In the genomic region with DNA sequence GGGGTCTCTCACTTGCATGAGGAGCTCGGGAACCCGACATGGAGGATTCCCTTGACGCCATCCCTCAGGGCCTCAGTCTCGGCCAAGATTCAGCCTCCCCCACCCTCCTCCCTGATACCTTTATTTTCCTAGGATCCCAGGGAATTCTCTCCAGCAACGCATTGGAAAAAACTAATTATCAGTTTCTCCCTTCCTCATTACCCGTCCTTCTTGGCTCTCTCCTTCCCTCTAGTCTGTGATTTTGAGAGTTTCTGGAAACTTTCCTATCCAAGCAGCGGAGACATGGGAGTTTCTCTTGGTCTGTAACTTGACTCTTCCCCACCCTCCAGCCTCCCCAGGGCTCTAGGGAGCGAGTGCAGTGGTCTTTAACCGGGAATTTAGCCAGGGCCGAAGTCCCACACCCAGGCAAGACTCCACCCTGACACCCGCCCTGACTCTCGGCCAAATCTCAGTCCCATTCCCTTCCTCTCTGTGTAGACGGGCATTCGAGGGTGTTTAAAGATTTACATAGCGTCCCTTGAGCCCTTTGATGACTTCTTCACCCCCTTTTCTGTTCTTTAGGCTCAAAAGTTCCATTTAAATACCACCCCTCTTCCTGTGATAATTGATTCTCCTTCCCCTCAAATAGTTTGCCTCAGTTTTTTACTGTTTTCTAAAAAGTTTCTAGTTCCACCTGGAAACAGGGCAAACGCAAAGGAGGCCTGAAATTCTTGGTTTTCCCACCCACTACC, we compare ENCODE assay signal across 19 cellular contexts. TPM values are rescaled to one million over a fixed set of nuclear protein-coding genes. Genes with fewer than 3 reads are reported as not detected.
DNase-seq lines count a peak whose midpoint lies in the region; ATAC-seq, FAIRE-seq and TF ChIP-seq lines count a peak whose summit lies in the region.
"Had no signal": no experiment of that assay in that cellular context is flagged by ENCODE, and none has a peak within 500 bp of the region (broad histone marks: within the 10 kb centered on the region; RNA-seq: fewer than 3 reads in every experiment).

No MANE protein-coding gene starts in this region.

- no peaks in the 10 kb centered on the region for H4K20me1 ChIP-seq in OCI-LY7 (ENCODE audit: insufficient read depth, low read length)

- TF ChIP-seq CTCF in OCI-LY7 (conservative IDR thresholded peaks at IDR 0.05; ENCODE audit: low read length): no peak
- TF ChIP-seq CTCF in fibroblast of the aortic adventitia (IDR thresholded peaks at IDR 0.05; ENCODE audit: insufficient read depth, low read length): no peak
- no peak for TF ChIP-seq CTCF in pancreas (IDR thresholded peaks at IDR 0.05)

- WGBS in pancreas, 2 donors: 15 to 16% methylated on average over 16 of the region's 16 CpGs
- WGBS in neuronal stem cell (ENCODE audit: extremely low coverage in 2 of 2, insufficient read length in 2 of 2, insufficient replicate concordance in 1 of 2), 2 donors: no CpG with 5 or more reads among the region's 16 CpGs

- POLR2A ChIA-PET in OCI-LY7 (lab: Charles Lee): interaction anchor here (1.2 kb wide), 1 partner anchor 13 kb away, joined by 3 read pairs; no protein-coding TSS in a partner anchor

- no peak overlapping the region for H2BK120ac ChIP-seq in neuronal stem cell (ENCODE audit: low read depth, low read length)

- no peak overlapping the region for H4K8ac ChIP-seq in neuronal stem cell (ENCODE audit: low read depth, low read length)

- intact Hi-C loops in OCI-LY7 (cut with micrococcal nuclease; ENCODE audit: unreplicated experiment) (no loop called here), pancreas (cut with DNase I) (no loop called here)

- H3K9me3 ChIP-seq in OCI-LY7 (ENCODE audit: low read length) (no peaks in the 10 kb centered on the region), pancreas (no peaks in the 10 kb centered on the region), neuronal stem cell (replicated peaks in 1 of 2; ENCODE audit: control insufficient read depth in 2 of 2, insufficient read depth in 1 of 2, low read depth in 1 of 2, low read length in 2 of 2) (peaks cover 0 to 6% of the 10 kb centered on the region in 2 donors)

- H3K27ac ChIP-seq in OCI-LY7 (ENCODE audit: low read depth, low read length, poor library complexity, severe bottlenecking) (no peak overlapping the region), pancreas (no peak overlapping the region), neuronal stem cell (replicated peaks; ENCODE audit: low read length) (no peak overlapping the region)
- H3K27ac ChIP-seq: cardiac muscle cell, parathyroid adenoma had no signal

- no peak overlapping the region for H3K4ac ChIP-seq in neuronal stem cell (ENCODE audit: low read length)

- no peaks in the 10 kb centered on the region for H3K9me2 ChIP-seq in OCI-LY7 (ENCODE audit: insufficient read depth, low read length)

- H2AFZ ChIP-seq in OCI-LY7 (ENCODE audit: low read length) (peak overlapping the region; percentile 85), neuronal stem cell (ENCODE audit: low read length) (no peak overlapping the region)
- H2AFZ ChIP-seq: parathyroid adenoma had no signal

- H3K27me3 ChIP-seq in pancreas (peaks cover 0 to 6% (median 3%) of the 10 kb centered on the region in 4 donors), neuronal stem cell (ENCODE audit: control insufficient read depth in 3 of 3, insufficient read depth in 3 of 3, low read depth in 1 of 3, low read length in 3 of 3) (peaks cover 31 to 97% (median 96%) of the 10 kb centered on the region in 3 experiments)

- H3K79me2 ChIP-seq in OCI-LY7 (ENCODE audit: insufficient read depth, low read depth, low read length): no peaks in the 10 kb centered on the region
- H3K79me2 ChIP-seq: parathyroid adenoma had no signal

- H2BK5ac ChIP-seq in neuronal stem cell (ENCODE audit: low read length): no peak overlapping the region

- H3K14ac ChIP-seq in neuronal stem cell (ENCODE audit: low read length): no peak overlapping the region

- no peak overlapping the region for H3K4me3 ChIP-seq in OCI-LY7 (ENCODE audit: low read depth, low read length, poor library complexity, severe bottlenecking)
- no peak overlapping the region for H3K4me3 ChIP-seq in fibroblast of the aortic adventitia (ENCODE audit: low read depth, low read length)
- no peak overlapping the region for H3K4me3 ChIP-seq in pancreas
- no peak overlapping the region for H3K4me3 ChIP-seq in neuronal stem cell (ENCODE audit: low read length in 2 of 2)
- H3K4me3 ChIP-seq: cardiac muscle cell had no signal

- H3K79me1 ChIP-seq in neuronal stem cell (ENCODE audit: low read depth, low read length): no peaks in the 10 kb centered on the region

- no TSS peak for BruUV-seq in OCI-LY7 (replicated peaks; lab: Mats Ljungman, UMichigan)

- no peak overlapping the region for H2BK12ac ChIP-seq in neuronal stem cell (ENCODE audit: low read length)

- no peak overlapping the region for H4K91ac ChIP-seq in neuronal stem cell (ENCODE audit: low read depth, low read length, poor library complexity)

- CTCF ChIA-PET in OCI-LY7 (lab: Charles Lee; ENCODE audit: unreplicated experiment): no interaction called here

- no peak overlapping the region for H2AK5ac ChIP-seq in neuronal stem cell (ENCODE audit: low read depth, low read length)

- ATAC-seq in pancreas (peak in 3 of 4 donors; percentile 15 to 35 (median 31)), HG03521 (IDR thresholded peaks at IDR 0.05; ENCODE audit: unreplicated experiment) (no peak), GM19455 (IDR thresholded peaks at IDR 0.05; ENCODE audit: unreplicated experiment) (no peak)

- H3K36me3 ChIP-seq in OCI-LY7 (ENCODE audit: insufficient read depth, low read length) (no peaks in the 10 kb centered on the region), pancreas (no peaks in the 10 kb centered on the region), neuronal stem cell (replicated peaks in 1 of 2; ENCODE audit: control insufficient read depth in 2 of 2, insufficient read depth in 2 of 2, low read length in 2 of 2) (no peaks in the 10 kb centered on the region)
- H3K36me3 ChIP-seq: cardiac muscle cell had no signal

- DNase-seq in Daoy (ENCODE audit: low read depth): peak; percentile 27
- no peak for DNase-seq in OCI-LY7 (ENCODE audit: low spot score)
- DNase-seq in fibroblast of the aortic adventitia (ENCODE audit: low read depth): peak; percentile 78
- no peak for DNase-seq in pancreas
- DNase-seq in neuronal stem cell (ENCODE audit: low spot score): no peak
- DNase-seq in activated CD4-positive, CD25-positive, alpha-beta regulatory T cell (lab: John Stamatoyannopoulos, UW): no peak
- DNase-seq: activated CD4-positive, alpha-beta T cell treated with anti-CD3 and anti-CD28 coated beads, Interleukin-2, amount 10 ng/mL, durations not matched to agents 24 days and 14 days; effector memory CD4-positive, alpha-beta T cell; mesendoderm; NCI-H774; substantia nigra had no signal

- FAIRE-seq in pancreas (lab: Jason Lieb, UNC): no peak
- FAIRE-seq: frontal cortex, HTR-8/SVneo had no signal

- H3K23ac ChIP-seq in neuronal stem cell (ENCODE audit: low read depth, low read length, poor library complexity): no peak overlapping the region

- H3K4me1 ChIP-seq in OCI-LY7 (ENCODE audit: insufficient read depth, low read length, poor library complexity, severe bottlenecking): peaks cover 55% of the 10 kb centered on the region
- no peaks in the 10 kb centered on the region for H3K4me1 ChIP-seq in pancreas
- no peaks in the 10 kb centered on the region for H3K4me1 ChIP-seq in neuronal stem cell (ENCODE audit: control insufficient read depth in 2 of 2, insufficient read depth in 1 of 2, low read depth in 1 of 2, low read length in 2 of 2)
- H3K4me1 ChIP-seq: parathyroid adenoma had no signal

- no peak overlapping the region for H3K18ac ChIP-seq in neuronal stem cell (ENCODE audit: low read length)

- H3K9ac ChIP-seq in neuronal stem cell (ENCODE audit: low read depth, low read length, poor library complexity): no peak overlapping the region
- H3K9ac ChIP-seq: parathyroid adenoma had no signal

- peak overlapping the region; percentile 13; the same call in 1 of the 2 replicates for H3K4me2 ChIP-seq in OCI-LY7 (ENCODE audit: low read length)
- H3K4me2 ChIP-seq in neuronal stem cell (ENCODE audit: insufficient read depth, low read length, poor library complexity, severe bottlenecking): no peak overlapping the region

- no peak overlapping the region for H2BK15ac ChIP-seq in neuronal stem cell (ENCODE audit: low read length)

RNA-seq across cellular contexts. Expression of a gene that starts 6.7 kb away (rescaled TPM):
- total RNA-seq in Daoy (2014; rRNA removed; shearing (Covaris generic)): 0.12 and 1.9 TPM in 2 replicates
- total RNA-seq in OCI-LY7 (2014; rRNA removed; shearing (Covaris generic)): not detected in 2 replicates
- total RNA-seq in OCI-LY7 (2022): not detected in 2 replicates
- 0.18 and 1.8 TPM in 2 replicates for total RNA-seq in fibroblast of the aortic adventitia (ENCODE audit: low replicate concordance)
- not detected for total RNA-seq in pancreas
- not detected for polyA plus RNA-seq in pancreas
- polyA plus RNA-seq in neuronal stem cell (2013, experiment 1 of 2): not detected
- polyA plus RNA-seq in neuronal stem cell (2013, experiment 2 of 2): not detected
- total RNA-seq: activated CD4-positive, alpha-beta T cell treated with anti-CD3 and anti-CD28 coated beads, Interleukin-2, amount 10 ng/mL, durations not matched to agents 24 days and 14 days; cardiac muscle cell; frontal cortex; G401 had no signal
- polyA plus RNA-seq: AG04450, cardiac muscle cell had no signal

RNA-seq across cellular contexts. Expression of a gene that starts 11.3 kb away (rescaled TPM):
- total RNA-seq in Daoy (2014; rRNA removed; shearing (Covaris generic)): 2.0 and 2.8 TPM in 2 replicates
- 0.92 and 1.6 TPM in 2 replicates for total RNA-seq in OCI-LY7 (2014; rRNA removed; shearing (Covaris generic))
- total RNA-seq in OCI-LY7 (2022): 2.7 and 3.7 TPM in 2 replicates
- 0.09 and 0.90 TPM in 2 replicates for total RNA-seq in fibroblast of the aortic adventitia (ENCODE audit: low replicate concordance)
- total RNA-seq in pancreas: under 1 TPM in 4 of 6 donors, not detected in 2; 0.19 to 0.41 (median 0.31) TPM
- polyA plus RNA-seq in pancreas: under 1 TPM; 0.14 to 0.34 TPM
- not detected for polyA plus RNA-seq in neuronal stem cell (2013, experiment 1 of 2)
- not detected for polyA plus RNA-seq in neuronal stem cell (2013, experiment 2 of 2)
- total RNA-seq: activated CD4-positive, alpha-beta T cell treated with anti-CD3 and anti-CD28 coated beads, Interleukin-2, amount 10 ng/mL, durations not matched to agents 24 days and 14 days; cardiac muscle cell; frontal cortex had no signal
- polyA plus RNA-seq: cardiac muscle cell had no signal

RNA-seq across cellular contexts. Expression of a gene that starts 14.1 kb away (rescaled TPM):
- total RNA-seq in Daoy (2014; rRNA removed; shearing (Covaris generic)): 2.4 and 4.7 TPM in 2 replicates
- 6.2 and 7.1 TPM in 2 replicates for total RNA-seq in OCI-LY7 (2014; rRNA removed; shearing (Covaris generic))
- total RNA-seq in OCI-LY7 (2022) (20.0 and 20.1 TPM in 2 replicates), fibroblast of the aortic adventitia (ENCODE audit: low replicate concordance) (0.36 and 1.4 TPM in 2 replicates), pancreas (under 1 TPM in 3 of 6 donors, not detected in 3; 0.15 to 0.62 (median 0.23) TPM)
- under 1 TPM in 1 of 2 donors, not detected in 1; 0.27 TPM for polyA plus RNA-seq in pancreas
- not detected for polyA plus RNA-seq in neuronal stem cell (2013, experiment 1 of 2)
- polyA plus RNA-seq in neuronal stem cell (2013, experiment 2 of 2): not detected
- total RNA-seq: activated CD4-positive, alpha-beta T cell treated with anti-CD3 and anti-CD28 coated beads, Interleukin-2, amount 10 ng/mL, durations not matched to agents 24 days and 14 days; cardiac muscle cell; frontal cortex had no signal
- polyA plus RNA-seq: AG04450, cardiac muscle cell had no signal

RNA-seq across cellular contexts. Expression of a gene that starts 30.8 kb away (rescaled TPM):
- 1.4 and 1.9 TPM in 2 replicates for total RNA-seq in Daoy (2014; rRNA removed; shearing (Covaris generic))
- total RNA-seq in OCI-LY7 (2014; rRNA removed; shearing (Covaris generic)): not detected in 2 replicates
- total RNA-seq in OCI-LY7 (2022): not detected in 2 replicates
- 3.4 TPM in 1 of 2 replicates, not detected in the other for total RNA-seq in fibroblast of the aortic adventitia (ENCODE audit: low replicate concordance)
- total RNA-seq in pancreas: not detected
- polyA plus RNA-seq in pancreas: not detected
- not detected for polyA plus RNA-seq in neuronal stem cell (2013, experiment 1 of 2)
- polyA plus RNA-seq in neuronal stem cell (2013, experiment 2 of 2): not detected
- total RNA-seq: activated CD4-positive, alpha-beta T cell treated with anti-CD3 and anti-CD28 coated beads, Interleukin-2, amount 10 ng/mL, durations not matched to agents 24 days and 14 days; frontal cortex had no signal
- polyA plus RNA-seq: cardiac muscle cell had no signal

RNA-seq across cellular contexts. Expression of a gene that starts 39.6 kb away (rescaled TPM):
- total RNA-seq in Daoy (2014; rRNA removed; shearing (Covaris generic)): 7.3 and 12.6 TPM in 2 replicates
- not detected in 2 replicates for total RNA-seq in OCI-LY7 (2014; rRNA removed; shearing (Covaris generic))
- total RNA-seq in OCI-LY7 (2022): 0.42 and 0.57 TPM in 2 replicates
- total RNA-seq in fibroblast of the aortic adventitia (ENCODE audit: low replicate concordance): 0.65 TPM in 1 of 2 replicates, not detected in the other
- under 1 TPM in 1 of 6 donors, not detected in 5; 0.19 TPM for total RNA-seq in pancreas
- polyA plus RNA-seq in pancreas: under 1 TPM; 0.26 to 0.27 TPM
- not detected for polyA plus RNA-seq in neuronal stem cell (2013, experiment 1 of 2)
- not detected for polyA plus RNA-seq in neuronal stem cell (2013, experiment 2 of 2)
- total RNA-seq: activated CD4-positive, alpha-beta T cell treated with anti-CD3 and anti-CD28 coated beads, Interleukin-2, amount 10 ng/mL, durations not matched to agents 24 days and 14 days; cardiac muscle cell; frontal cortex had no signal
- polyA plus RNA-seq: AG04450, cardiac muscle cell had no signal

Comparison
In these comparisons a context has a peak if more than half of its experiments do, and no peak if none do; other contexts are left out.
1. DNase-seq: peak in Daoy (single experiment) and fibroblast of the aortic adventitia (single experiment); none in OCI-LY7 (single experiment), pancreas (0 of 6), neuronal stem cell (single experiment) and activated CD4-positive, CD25-positive, alpha-beta regulatory T cell (0 of 4).
2. ATAC-seq: peak in pancreas (3 of 4); none in HG03521 (single experiment) and GM19455 (single experiment).